26 cellular contexts compared by ENCODE assay signal in genomic region chr10:130453036-130453720, GRCh38.
"Had no signal": no experiment of that assay in that cellular context is flagged by ENCODE, and none has a peak within 500 bp of the region (broad histone marks: within the 10 kb centered on the region; RNA-seq: fewer than 3 reads in every experiment).

No MANE protein-coding gene starts in this region.

- H3K27me3 ChIP-seq: ascending aorta, cardiac muscle cell, Peyer's patch had no signal

- H3K4me1 ChIP-seq: ascending aorta, Peyer's patch had no signal

- H3K27me3 Mint-ChIP-seq: activated CD4-positive, alpha-beta T cell treated with anti-CD3 and anti-CD28 coated beads, Interleukin-2, amount 10 ng/mL, durations not matched to agents 24 days and 14 days had no signal

- H3K9me3 Mint-ChIP-seq: activated CD4-positive, alpha-beta T cell treated with anti-CD3 and anti-CD28 coated beads, Interleukin-2, amount 10 ng/mL, durations not matched to agents 24 days and 14 days; activated naive CD4-positive, alpha-beta T cell treated with anti-CD3 and anti-CD28 coated beads, Interleukin-2, amount 50 U/mL, for 24 hours; activated naive CD8-positive, alpha-beta T cell treated with anti-CD3 and anti-CD28 coated beads, Interleukin-2, amount 10 ng/mL, durations not matched to agents 7 days and 5 days; activated T-helper 2 cell treated with anti-CD3 and anti-CD28 coated beads, Interferon-gamma antibody, Interleukin-2, Interleukin-4, amounts not matched to agents 10 μg/mL and 5 μg/mL and 100 μg/mL, durations not matched to agents 14 hours and 24 hours and 36 hours had no signal

- H3K36me3 ChIP-seq: ascending aorta, cardiac muscle cell, Peyer's patch had no signal

- H3K4me3 ChIP-seq: ascending aorta, cardiac muscle cell, Peyer's patch had no signal

- H3K27ac ChIP-seq: ascending aorta, cardiac muscle cell, KMS-11, Peyer's patch had no signal

- H3K36me3 Mint-ChIP-seq: activated naive CD4-positive, alpha-beta T cell treated with anti-CD3 and anti-CD28 coated beads, Interleukin-2, amount 50 U/mL, for 24 hours; activated naive CD8-positive, alpha-beta T cell treated with anti-CD3 and anti-CD28 coated beads, Interleukin-2, amount 10 ng/mL, durations not matched to agents 7 days and 5 days had no signal

- H3K9me3 ChIP-seq: ascending aorta had no signal

- H3K4me3 Mint-ChIP-seq: activated CD4-positive, alpha-beta T cell treated with anti-CD3 and anti-CD28 coated beads, Interleukin-2, amount 10 ng/mL, durations not matched to agents 24 days and 14 days; activated naive CD4-positive, alpha-beta T cell treated with anti-CD3 and anti-CD28 coated beads, Interleukin-2, amount 50 U/mL, for 24 hours; activated naive CD8-positive, alpha-beta T cell treated with anti-CD3 and anti-CD28 coated beads, Interleukin-2, amount 10 ng/mL, durations not matched to agents 7 days and 5 days had no signal

- ATAC-seq: PC-3, SK-N-SH treated with all-trans-retinoic acid at 6 μM for 48 hours had no signal

- H3K4me1 Mint-ChIP-seq: activated CD4-positive, alpha-beta T cell treated with anti-CD3 and anti-CD28 coated beads, Interleukin-2, amount 10 ng/mL, durations not matched to agents 24 days and 14 days; activated naive CD4-positive, alpha-beta T cell treated with anti-CD3 and anti-CD28 coated beads, Interleukin-2, amount 50 U/mL, for 24 hours; activated naive CD8-positive, alpha-beta T cell treated with anti-CD3 and anti-CD28 coated beads, Interleukin-2, amount 10 ng/mL, durations not matched to agents 7 days and 5 days had no signal

- DNase-seq: activated CD4-positive, alpha-beta T cell treated with anti-CD3 and anti-CD28 coated beads, Interleukin-2, amount 10 ng/mL, durations not matched to agents 24 days and 14 days; activated CD4-positive, alpha-beta T cell treated with anti-CD3 and anti-CD28 coated beads, Interleukin-2, amount 50 U/mL, for 4 hours; activated gamma-delta T cell; activated naive CD4-positive, alpha-beta T cell treated with Interleukin-2 at 50 U/mL for 16 hours; activated naive CD8-positive, alpha-beta T cell treated with anti-CD3 and anti-CD28 coated beads, Interleukin-2, amount 10 ng/mL, durations not matched to agents 7 days and 5 days; activated T-cell treated with anti-CD3 and anti-CD28 coated beads, Interleukin-2, amount 50 U/mL, for 1 hour; amygdala; MM.1S; MV-4-11; NCI-H1092; NCI-H1436 treated with DMSO at 0.1 percent for 48 hours; NCI-H1694 treated with DMSO at 0.1 percent for 48 hours; NCI-H2029; NCI-H345; NCI-H524 treated with DMSO at 0.1 percent for 48 hours; PC-3; Peyer's patch; RPMI8226; SIG-M5; T1000 had no signal

- H3K27ac Mint-ChIP-seq: activated CD4-positive, alpha-beta T cell treated with anti-CD3 and anti-CD28 coated beads, Interleukin-2, amount 10 ng/mL, durations not matched to agents 24 days and 14 days; activated naive CD4-positive, alpha-beta T cell treated with anti-CD3 and anti-CD28 coated beads, Interleukin-2, amount 50 U/mL, for 24 hours; activated naive CD8-positive, alpha-beta T cell treated with anti-CD3 and anti-CD28 coated beads, Interleukin-2, amount 10 ng/mL, durations not matched to agents 7 days and 5 days; activated T-helper 2 cell treated with anti-CD3 and anti-CD28 coated beads, Interferon-gamma antibody, Interleukin-2, Interleukin-4, amounts not matched to agents 10 μg/mL and 5 μg/mL and 100 μg/mL, durations not matched to agents 14 hours and 24 hours and 36 hours had no signal
